ENCODE assay signal across 9 cellular contexts in the genomic region with DNA sequence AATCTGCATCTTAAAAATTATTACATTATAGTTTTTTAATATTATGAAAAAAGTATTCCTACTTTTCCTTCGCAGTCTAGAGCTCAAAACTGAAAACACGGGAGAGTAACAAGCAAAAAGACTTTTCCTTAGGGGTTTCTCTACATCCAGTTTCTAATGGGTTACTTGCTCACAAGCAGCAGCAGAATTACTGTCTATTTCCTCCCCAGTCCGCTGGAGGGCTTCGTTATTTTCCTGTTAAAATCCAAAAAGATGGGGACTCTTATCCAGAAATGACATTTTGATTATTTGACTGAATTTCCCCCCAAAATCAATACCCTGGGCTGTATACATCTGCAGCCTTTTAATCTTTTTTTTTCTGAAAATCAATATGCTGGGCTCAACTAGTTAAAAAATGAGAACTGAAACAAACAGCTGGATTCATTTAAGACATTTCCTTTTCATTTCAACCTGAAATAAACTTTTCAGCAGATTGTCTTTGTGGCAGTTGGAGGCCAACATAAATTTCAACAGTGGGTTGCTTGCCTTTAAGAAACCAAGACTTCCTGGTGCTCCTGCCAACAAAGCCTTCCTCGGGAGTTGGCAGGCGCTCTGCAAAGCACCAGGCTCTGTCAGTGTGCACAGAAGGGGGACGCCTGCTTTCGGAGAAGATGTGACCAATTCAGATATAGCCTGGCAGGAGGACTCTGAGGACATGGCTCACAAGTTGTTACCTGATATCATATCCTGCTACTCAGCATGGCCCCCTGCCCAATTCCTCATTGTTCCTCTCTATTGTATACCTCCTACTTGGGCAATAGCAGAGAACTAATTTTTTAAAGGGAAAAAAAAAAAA.
DNase-seq lines count a peak whose midpoint lies in the region; ATAC-seq and TF ChIP-seq lines count a peak whose summit lies in the region.
"Had no signal": no experiment of that assay in that cellular context is flagged by ENCODE, and none has a peak within 500 bp of the region (broad histone marks: within the 10 kb centered on the region; RNA-seq: fewer than 3 reads in every experiment).

No MANE protein-coding gene starts in this region.

- CTCF ChIA-PET in CD4-positive, alpha-beta memory T cell (lab: Charles Lee; ENCODE audit: partially characterized antibody), result no interaction called here

- no peaks in the 10 kb centered on the region for H3K9me3 ChIP-seq in CD4-positive, alpha-beta memory T cell (ENCODE audit: control insufficient read depth in 1 of 2, low read length in 2 of 2)
- H3K9me3 ChIP-seq in HAP-1, result 0 out of 2 replicates have a peak, but pooled peaks cover 3% of the 10 kb centered on the region

- H3K36me3 Mint-ChIP-seq in CD14-positive monocyte, result no peaks in the 10 kb centered on the region
- H3K36me3 Mint-ChIP-seq in CD4-positive, alpha-beta memory T cell, result peaks cover 0 to 16% of the 10 kb centered on the region in 2 donors

- H3K27me3 Mint-ChIP-seq in CD14-positive monocyte (ENCODE audit: low read depth in 3 of 3), result no peaks in the 10 kb centered on the region
- no peaks in the 10 kb centered on the region for H3K27me3 Mint-ChIP-seq in CD4-positive, alpha-beta memory T cell

- DNase-seq in CD14-positive monocyte (ENCODE audit: low spot score), result no peak
- peak in 54 of 58 donors; percentile 8 to 83 (median 47) for DNase-seq in anterior cingulate cortex (lab: John Stamatoyannopoulos, UW)
- DNase-seq in middle frontal gyrus (ENCODE audit: extremely low spot score, low spot score), result peak; percentile 82
- DNase-seq in NCI-H510A treated with DMSO at 0.1 percent for 48 hours (lab: John Stamatoyannopoulos, UW), result no peak
- DNase-seq in CD4-positive, alpha-beta memory T cell, result no peak
- no peak for DNase-seq in HAP-1 (ENCODE audit: low spot score in 2 of 2)

- intact Hi-C loops in CD14-positive monocyte (cut with micrococcal nuclease), result no loop called here
- intact Hi-C loops in CD4-positive, alpha-beta memory T cell (cut with micrococcal nuclease), result no loop called here

- H3K27ac Mint-ChIP-seq in CD14-positive monocyte, result peak overlapping the region in 2 of 7 donors; percentile 51 to 59
- H3K27ac Mint-ChIP-seq in CD4-positive, alpha-beta memory T cell, result peak overlapping the region in 2 of 7 donors; percentile 7 to 22

- no peaks in the 10 kb centered on the region for H3K27me3 ChIP-seq in CD4-positive, alpha-beta memory T cell (ENCODE audit: insufficient read depth, low read length)
- H3K27me3 ChIP-seq in HAP-1 (ENCODE audit: low read depth), result no peaks in the 10 kb centered on the region; the same call in 1 of the 2 replicates

- peak; percentile 55 for ATAC-seq in GM19463 (IDR thresholded peaks at IDR 0.05; ENCODE audit: unreplicated experiment)
- peak; percentile 66 for ATAC-seq in HG03565 (IDR thresholded peaks at IDR 0.05; ENCODE audit: unreplicated experiment)
- ATAC-seq: HCT116 had no signal

- no peaks in the 10 kb centered on the region for H3K36me3 ChIP-seq in CD4-positive, alpha-beta memory T cell (ENCODE audit: insufficient read depth, low read length)
- no peaks in the 10 kb centered on the region for H3K36me3 ChIP-seq in HAP-1 (replicated peaks)

- POLR2A ChIA-PET in CD4-positive, alpha-beta memory T cell (lab: Charles Lee; ENCODE audit: partially characterized antibody), result no interaction called here

- peaks cover 0 to 7% (median 3%) of the 10 kb centered on the region in 7 donors for H3K9me3 Mint-ChIP-seq in CD14-positive monocyte
- H3K9me3 Mint-ChIP-seq in CD4-positive, alpha-beta memory T cell, result no peaks in the 10 kb centered on the region

- TF ChIP-seq CTCF in CD14-positive monocyte (IDR thresholded peaks at IDR 0.05), result no peak

- H3K4me3 Mint-ChIP-seq in CD14-positive monocyte, result peak overlapping the region; percentile 7 to 73
- H3K4me3 Mint-ChIP-seq in CD4-positive, alpha-beta memory T cell, result no peak overlapping the region

- in situ Hi-C loops in HAP-1 (cut with MboI; ENCODE audit: low sequenced_read_pairs), result no loop called here

- no peak overlapping the region for H3K4me3 ChIP-seq in CD4-positive, alpha-beta memory T cell (ENCODE audit: low read length in 2 of 2)
- H3K4me3 ChIP-seq in HAP-1, result no peak overlapping the region

- no peaks in the 10 kb centered on the region for H3K4me1 ChIP-seq in CD4-positive, alpha-beta memory T cell (ENCODE audit: insufficient read depth, low read length)
- H3K4me1 ChIP-seq in HAP-1, result no peaks in the 10 kb centered on the region

- H3K27ac ChIP-seq in CD4-positive, alpha-beta memory T cell (ENCODE audit: low read depth, low read length), result no peak overlapping the region

- H3K4me1 Mint-ChIP-seq in CD14-positive monocyte, result peaks cover 37% of the 10 kb centered on the region
- peaks cover 0 to 14% (median 6%) of the 10 kb centered on the region in 4 donors for H3K4me1 Mint-ChIP-seq in CD4-positive, alpha-beta memory T cell

Comparison
In these comparisons a context has a peak if more than half of its experiments do, and no peak if none do; other contexts are left out.
1. DNase-seq: peak in anterior cingulate cortex (54 of 58) and middle frontal gyrus (single experiment); none in CD14-positive monocyte (single experiment), NCI-H510A treated with DMSO at 0.1 percent for 48 hours (single experiment), CD4-positive, alpha-beta memory T cell (0 of 5) and HAP-1 (0 of 2).
2. H3K4me3 Mint-ChIP-seq: peak in CD14-positive monocyte (2 of 2); none in CD4-positive, alpha-beta memory T cell (0 of 8).